1 cellular context compared by ENCODE assay signal in genomic region chr10:17385066-17385465, GRCh38.
TF ChIP-seq lines count a peak whose summit lies in the region.

No MANE protein-coding gene starts in this region.

TF ChIP-seq in K562, 482 proteins besides CTCF, POLR2A, EP300 and RAD21 (continued from another document):
- TF ChIP-seq PRDM10 (IDR thresholded peaks at IDR 0.05; ENCODE audit: partially characterized antibody) = peak; percentile 54
- no peak for TF ChIP-seq CBX1 (IDR thresholded peaks at IDR 0.05; ENCODE audit: low read depth)
TF ChIP-seq in K562: peak in this region for 1.
